ENCODE assay signal across 12 cellular contexts in genomic region chr16:1535391-1536291, GRCh38. TPM values are rescaled to one million over a fixed set of nuclear protein-coding genes. Genes with fewer than 3 reads are reported as not detected.
DNase-seq lines count a peak whose midpoint lies in the region; ATAC-seq lines count a peak whose summit lies in the region.
"Had no signal": no experiment of that assay in that cellular context is flagged by ENCODE, and none has a peak within 500 bp of the region (broad histone marks: within the 10 kb centered on the region; RNA-seq: fewer than 3 reads in every experiment).

No MANE protein-coding gene starts in this region.

- peak overlapping the region; percentile 99 for H3K4me3 Mint-ChIP-seq in T-helper 17 cell
- H3K4me3 Mint-ChIP-seq in effector memory CD8-positive, alpha-beta T cell: peak overlapping the region; percentile 98
- H3K4me3 Mint-ChIP-seq in naive thymus-derived CD4-positive, alpha-beta T cell: peak overlapping the region; percentile 92 to 100 (median 98)

- peaks cover 6% of the 10 kb centered on the region for H3K36me3 Mint-ChIP-seq in T-helper 17 cell (ENCODE audit: low read depth)
- H3K36me3 Mint-ChIP-seq in effector memory CD8-positive, alpha-beta T cell (ENCODE audit: insufficient read depth): peaks cover 49% of the 10 kb centered on the region
- peaks cover 11 to 34% (median 28%) of the 10 kb centered on the region in 5 donors for H3K36me3 Mint-ChIP-seq in naive thymus-derived CD4-positive, alpha-beta T cell

- no peaks in the 10 kb centered on the region for H3K9me3 ChIP-seq in T-helper 17 cell (ENCODE audit: control insufficient read depth, low read length, poor library complexity, severe bottlenecking)
- no peaks in the 10 kb centered on the region for H3K9me3 ChIP-seq in naive thymus-derived CD4-positive, alpha-beta T cell (ENCODE audit: control insufficient read depth in 2 of 3, low read length in 3 of 3)
- H3K9me3 ChIP-seq: SJSA1 had no signal

- peak overlapping the region; percentile 85 for H3K4me3 ChIP-seq in naive thymus-derived CD4-positive, alpha-beta T cell (ENCODE audit: low read length)
- H3K4me3 ChIP-seq: SJSA1 had no signal

- peaks cover 43% of the 10 kb centered on the region for H3K4me1 Mint-ChIP-seq in T-helper 17 cell
- peaks cover 32 to 51% of the 10 kb centered on the region in 2 donors for H3K4me1 Mint-ChIP-seq in effector memory CD8-positive, alpha-beta T cell (ENCODE audit: low read depth in 2 of 2)
- H3K4me1 Mint-ChIP-seq in naive thymus-derived CD4-positive, alpha-beta T cell: peaks cover 38 to 60% (median 52%) of the 10 kb centered on the region in 7 donors

- POLR2A ChIA-PET in naive thymus-derived CD4-positive, alpha-beta T cell (lab: Charles Lee): interaction anchor here (0.6 to 4.9 kb wide), 20 partner anchors 7 to 1052 kb away, joined by 3 to 38 read pairs (median 6); partner anchors contain the start of genes METTL26 and TELO2

- peak; percentile 59 for ATAC-seq in T-helper 17 cell
- peak; percentile 41 for ATAC-seq in effector memory CD8-positive, alpha-beta T cell (replicated peaks)
- peak; percentile 33 for ATAC-seq in naive thymus-derived CD4-positive, alpha-beta T cell
- no peak for ATAC-seq in GM18511 (IDR thresholded peaks at IDR 0.05; ENCODE audit: unreplicated experiment)
- no peak for ATAC-seq in HG03442 (IDR thresholded peaks at IDR 0.05; ENCODE audit: unreplicated experiment)
- no peak for ATAC-seq in GM18858 (IDR thresholded peaks at IDR 0.05; ENCODE audit: unreplicated experiment)

- peak overlapping the region; percentile 84 for H3K27ac ChIP-seq in naive thymus-derived CD4-positive, alpha-beta T cell (ENCODE audit: low read depth, low read length)
- H3K27ac ChIP-seq: SJSA1 had no signal

- CTCF ChIA-PET in naive thymus-derived CD4-positive, alpha-beta T cell (lab: Charles Lee): interaction anchor here (0.6 kb wide), 1 partner anchor 128 kb away, joined by 3 read pairs; no protein-coding TSS in a partner anchor

- H3K27me3 Mint-ChIP-seq in T-helper 17 cell: no peaks in the 10 kb centered on the region
- no peaks in the 10 kb centered on the region for H3K27me3 Mint-ChIP-seq in effector memory CD8-positive, alpha-beta T cell
- peaks cover 0 to 3% (median 0%) of the 10 kb centered on the region in 5 donors for H3K27me3 Mint-ChIP-seq in naive thymus-derived CD4-positive, alpha-beta T cell

- no peaks in the 10 kb centered on the region for H3K27me3 ChIP-seq in naive thymus-derived CD4-positive, alpha-beta T cell (ENCODE audit: control insufficient read depth in 2 of 2, insufficient read depth in 2 of 2, low read length in 2 of 2)
- H3K27me3 ChIP-seq: SJSA1 had no signal

- peak overlapping the region; percentile 98 for H3K27ac Mint-ChIP-seq in T-helper 17 cell
- peak overlapping the region; percentile 93 to 94 for H3K27ac Mint-ChIP-seq in effector memory CD8-positive, alpha-beta T cell
- H3K27ac Mint-ChIP-seq in naive thymus-derived CD4-positive, alpha-beta T cell: peak overlapping the region; percentile 76 to 97 (median 94)

- peak; percentile 52 for DNase-seq in AG08396 (ENCODE audit: low spot score)
- no peak for DNase-seq in T-helper 17 cell
- peak in 1 of 3 experiments; percentile 19 for DNase-seq in effector memory CD8-positive, alpha-beta T cell
- peak in 8 of 9 donors; percentile 37 to 52 (median 44) for DNase-seq in naive thymus-derived CD4-positive, alpha-beta T cell
- no peak for DNase-seq in anterior cingulate cortex (lab: John Stamatoyannopoulos, UW)
- DNase-seq: DMS79 treated with DMSO at 0.1 percent for 48 hours had no signal

- peaks cover 0 to 68% (median 17%) of the 10 kb centered on the region in 3 experiments for H3K36me3 ChIP-seq in naive thymus-derived CD4-positive, alpha-beta T cell (ENCODE audit: control insufficient read depth in 2 of 3, insufficient read depth in 3 of 3, low read length in 3 of 3)
- H3K36me3 ChIP-seq: SJSA1 had no signal

- H3K9me3 Mint-ChIP-seq in effector memory CD8-positive, alpha-beta T cell: no peaks in the 10 kb centered on the region
- H3K9me3 Mint-ChIP-seq in naive thymus-derived CD4-positive, alpha-beta T cell: no peaks in the 10 kb centered on the region

- peaks cover 32 to 50% of the 10 kb centered on the region in 2 donors for H3K4me1 ChIP-seq in naive thymus-derived CD4-positive, alpha-beta T cell (ENCODE audit: control insufficient read depth in 2 of 2, insufficient read depth in 2 of 2, low read length in 2 of 2)

- intact Hi-C loops in naive thymus-derived CD4-positive, alpha-beta T cell (cut with micrococcal nuclease): loop anchor here (1.0 to 10.0 kb wide), 6 partner anchors 9 to 173 kb away; partner anchors contain the start of genes CLCN7 (in 1 of the 2), CRAMP1 (in 1 of the 2), IFT140 (in 1 of the 2) and JPT2 (in 1 of the 2)

RNA-seq across cellular contexts. Expression of gene TMEM204, which starts 2.2 kb away (rescaled TPM):
- total RNA-seq in T-helper 17 cell: 10 to 100 TPM; 22.2 to 23.4 TPM
- total RNA-seq in naive thymus-derived CD4-positive, alpha-beta T cell: 100 to 1,000 TPM in 2 of 5 experiments, 10 to 100 TPM in 3; 26.3 to 162 (median 47.5) TPM
- polyA plus RNA-seq in naive thymus-derived CD4-positive, alpha-beta T cell: 100 to 1,000 TPM; 152 to 186 TPM
- total RNA-seq: M059J had no signal
- polyA plus RNA-seq: neural cell had no signal

RNA-seq across cellular contexts. Expression of gene TELO2, which starts 42.5 kb away (rescaled TPM):
- total RNA-seq in T-helper 17 cell: 10 to 100 TPM; 36.4 to 39.7 TPM
- total RNA-seq in naive thymus-derived CD4-positive, alpha-beta T cell: 10 to 100 TPM; 46.9 to 58.9 (median 50.3) TPM
- 10 to 100 TPM; 10.5 to 18.7 TPM for polyA plus RNA-seq in naive thymus-derived CD4-positive, alpha-beta T cell

RNA-seq across cellular contexts. Expression of gene PTX4, which starts 46.9 kb away (rescaled TPM):
- total RNA-seq in T-helper 17 cell: not detected
- under 1 TPM in 2 of 5 experiments, not detected in 3; 0.24 to 0.64 TPM for total RNA-seq in naive thymus-derived CD4-positive, alpha-beta T cell
- not detected for polyA plus RNA-seq in naive thymus-derived CD4-positive, alpha-beta T cell
- total RNA-seq: M059J, SJSA1 had no signal
- polyA plus RNA-seq: neural cell had no signal

Comparison
In these comparisons a context has a peak if more than half of its experiments do, and no peak if none do; other contexts are left out.
1. DNase-seq: peak in AG08396 (single experiment) and naive thymus-derived CD4-positive, alpha-beta T cell (8 of 9); none in T-helper 17 cell (0 of 3) and anterior cingulate cortex (0 of 58).
2. ATAC-seq: peak in T-helper 17 cell (single experiment), effector memory CD8-positive, alpha-beta T cell (single experiment) and naive thymus-derived CD4-positive, alpha-beta T cell (single experiment); none in GM18511 (single experiment), HG03442 (single experiment) and GM18858 (single experiment).
3. Peak in every context shown above with its lines, with median percentiles within 50 percentile points of each other: H3K27ac Mint-ChIP-seq and H3K4me3 Mint-ChIP-seq.